22 cellular contexts compared by ENCODE assay signal in the genomic region with DNA sequence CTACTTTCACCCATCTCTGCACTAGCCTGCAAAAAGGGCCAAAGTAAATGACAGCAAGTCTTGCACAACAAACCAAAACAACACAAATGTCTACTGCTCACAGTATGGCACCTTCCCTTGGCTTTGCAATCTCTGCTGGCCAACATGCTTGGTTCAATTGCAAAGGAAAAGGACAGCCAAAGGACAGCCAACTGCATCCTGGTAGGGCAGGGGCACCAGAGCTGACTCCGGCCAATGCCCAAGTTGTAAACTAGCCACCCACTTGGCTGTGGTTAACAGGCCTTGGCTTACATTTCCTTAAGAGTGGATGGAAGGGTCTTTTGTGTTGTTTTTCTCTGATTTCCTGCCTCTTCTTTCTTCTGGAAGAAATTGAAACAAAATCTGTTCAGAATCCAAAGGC.
"Had no signal": no experiment of that assay in that cellular context is flagged by ENCODE, and none has a peak within 500 bp of the region (broad histone marks: within the 10 kb centered on the region; RNA-seq: fewer than 3 reads in every experiment).

No MANE protein-coding gene starts in this region.

- H3K4me3 ChIP-seq: heart left ventricle, mucosa of descending colon, spleen, tibial artery, uterus had no signal

- H3K4me1 ChIP-seq: spleen, uterus had no signal

- H3K9me3 Mint-ChIP-seq: brain, neural crest cell had no signal

- H3K4me3 Mint-ChIP-seq: activated naive CD8-positive, alpha-beta T cell; brain; memory B cell; naive B cell; neural crest cell; T-helper 17 cell had no signal

- H3K9me3 ChIP-seq: heart left ventricle, mucosa of descending colon, spleen, tibial artery, uterus had no signal

- H3K27me3 Mint-ChIP-seq: activated naive CD8-positive, alpha-beta T cell; T-helper 17 cell had no signal

- H3K36me3 ChIP-seq: heart left ventricle, spleen, tibial artery, uterus had no signal

- H3K27ac Mint-ChIP-seq: activated naive CD8-positive, alpha-beta T cell; memory B cell; T-helper 17 cell had no signal

- H3K36me3 Mint-ChIP-seq: brain, memory B cell had no signal

- DNase-seq: activated CD4-positive, alpha-beta T cell treated with anti-CD3 and anti-CD28 coated beads for 1 hour; activated CD4-positive, alpha-beta T cell treated with anti-CD3 and anti-CD28 coated beads, Interleukin-2, amount 50 U/mL, for 4 hours; activated gamma-delta T cell; amniotic stem cell; cortex of kidney; erythroblast; heart left ventricle; kidney glomerular epithelial cell; left ventricle myocardium superior; mucosa of descending colon; naive B cell; spleen; stimulated activated CD4-positive, alpha-beta T cell treated with anti-CD3 and anti-CD28 coated beads, Interleukin-4, amount 100 ng/mL, for 4 hours; stimulated activated naive CD4-positive, alpha-beta T cell; T-helper 17 cell; tibial artery; uterus had no signal

- H3K27me3 ChIP-seq: heart left ventricle, spleen, tibial artery, uterus had no signal

- H3K27ac ChIP-seq: heart left ventricle, spleen, tibial artery, uterus, VCaP had no signal
